ENCODE assay signal across 8 cellular contexts in the genomic region with DNA sequence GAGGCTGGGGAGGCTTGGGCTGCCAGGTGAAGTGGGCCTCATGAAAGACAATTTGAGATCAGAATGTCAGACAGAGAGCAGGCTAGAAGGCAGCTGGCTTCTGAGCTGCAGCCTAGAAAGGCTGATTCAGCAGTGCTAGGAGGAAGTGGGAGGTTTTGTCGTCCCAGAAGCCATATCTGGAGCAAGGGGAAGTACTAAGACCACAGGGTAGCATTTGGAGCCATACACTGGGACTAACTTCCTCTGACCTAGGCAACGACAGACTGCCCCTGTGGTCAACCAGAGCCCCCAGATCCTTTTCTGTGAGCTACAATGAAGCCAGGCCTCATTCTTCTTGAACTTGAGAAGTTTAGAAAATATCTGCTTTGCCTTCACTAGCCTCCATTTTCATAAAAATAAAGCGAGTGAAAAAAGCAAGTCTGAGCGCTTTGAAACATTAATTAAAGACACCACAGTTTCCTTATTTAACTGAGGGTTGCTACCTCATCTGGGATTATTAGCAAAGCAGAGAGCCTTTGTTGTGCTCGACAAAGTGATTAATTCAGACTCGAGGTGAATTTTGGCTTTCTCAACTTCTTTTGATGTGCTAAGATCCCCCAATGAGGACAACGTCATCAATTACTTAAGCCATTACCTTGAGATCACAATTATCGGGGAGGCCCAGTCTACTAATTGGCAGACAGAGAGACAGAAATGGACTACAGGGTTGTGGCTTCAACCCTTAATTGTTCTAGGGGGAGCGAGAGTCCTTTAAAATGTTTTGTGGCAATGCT. TPM values are rescaled to one million over a fixed set of nuclear protein-coding genes. Genes with fewer than 3 reads are reported as not detected.
DNase-seq lines count a peak whose midpoint lies in the region; ATAC-seq and TF ChIP-seq lines count a peak whose summit lies in the region.

No MANE protein-coding gene starts in this region.

- no peaks in the 10 kb centered on the region for H3K4me1 ChIP-seq in thyroid gland

- ATAC-seq in GM21390 (IDR thresholded peaks at IDR 0.05; ENCODE audit: unreplicated experiment): peak; percentile 92

- H3K36me3 ChIP-seq in brain microvascular endothelial cell (replicated peaks) (no peaks in the 10 kb centered on the region), thyroid gland (no peaks in the 10 kb centered on the region)

- in situ Hi-C loops in KBM-7 (cut with MboI; ENCODE audit: low pct_unique_long_range_greater_than_20kb, low sequenced_read_pairs) (no loop called here), brain microvascular endothelial cell (cut with HindIII; ENCODE audit: low pct_ligation_motif_present, low sequenced_read_pairs) (no loop called here)

- no peaks in the 10 kb centered on the region for H3K9me3 ChIP-seq in thyroid gland

- no peaks in the 10 kb centered on the region for H3K27me3 ChIP-seq in brain microvascular endothelial cell (replicated peaks)
- H3K27me3 ChIP-seq in thyroid gland: no peaks in the 10 kb centered on the region

- peak; percentile 33 for DNase-seq in DMS53 treated with DMSO at 0.1 percent for 48 hours (lab: John Stamatoyannopoulos, UW; ENCODE audit: unreplicated experiment)
- DNase-seq in KBM-7: peak; percentile 93
- DNase-seq in choroid plexus epithelial cell (ENCODE audit: low read depth): peak; percentile 30
- peak; percentile 77 for DNase-seq in pons (ENCODE audit: low spot score)
- DNase-seq in HuH-7.5 (ENCODE audit: low spot score): no peak
- no peak for DNase-seq in brain microvascular endothelial cell
- DNase-seq in thyroid gland: no peak

- TF ChIP-seq CTCF in choroid plexus epithelial cell (conservative IDR thresholded peaks at IDR 0.05; ENCODE audit: low read depth, low read length) (no peak), brain microvascular endothelial cell (IDR thresholded peaks at IDR 0.05; ENCODE audit: low read depth, low read length, missing control alignments) (no peak), thyroid gland (IDR thresholded peaks at IDR 0.05) (no peak)

- 79 to 81% methylated on average over 9 of the region's 9 CpGs for WGBS in thyroid gland, 2 donors

- no peak for TF ChIP-seq POLR2A in thyroid gland (IDR thresholded peaks at IDR 0.05)

- H3K27ac ChIP-seq in brain microvascular endothelial cell (no peak overlapping the region), thyroid gland (no peak overlapping the region)

- intact Hi-C loops in thyroid gland (cut with DNase I): no loop called here

- H3K4me3 ChIP-seq in choroid plexus epithelial cell (ENCODE audit: low read depth, low read length) (no peak overlapping the region), brain microvascular endothelial cell (ENCODE audit: low read depth, low read length) (no peak overlapping the region), thyroid gland (replicated peaks in 1 of 3) (no peak overlapping the region)

RNA-seq across cellular contexts. Expression of a gene that starts 26.6 kb away (rescaled TPM):
- total RNA-seq in thyroid gland: 10 to 100 TPM in 2 of 4 donors, 1 to 10 TPM in 2; 5.1 to 13.2 (median 8.7) TPM

Comparison
In these comparisons a context has a peak if more than half of its experiments do, and no peak if none do; other contexts are left out.
1. DNase-seq: peak in DMS53 treated with DMSO at 0.1 percent for 48 hours (single experiment), KBM-7 (single experiment), choroid plexus epithelial cell (single experiment) and pons (single experiment); none in HuH-7.5 (single experiment), brain microvascular endothelial cell (single experiment) and thyroid gland (0 of 2).